Comparison of ENCODE assay signal across 8 cellular contexts in genomic region chrX:130916636-130917422, GRCh38. TPM values are rescaled to one million over a fixed set of nuclear protein-coding genes. Genes with fewer than 3 reads are reported as not detected.
DNase-seq lines count a peak whose midpoint lies in the region; TF ChIP-seq lines count a peak whose summit lies in the region.

No MANE protein-coding gene starts in this region.

- DNase-seq in ACHN: peak; percentile 21
- DNase-seq in GM12864 (ENCODE audit: low read depth): peak; percentile 8
- DNase-seq in HT1080 (ENCODE audit: low read depth): peak; percentile 4
- DNase-seq in RPMI8226: peak; percentile 50
- peak in 30 of 58 donors; percentile 0 to 38 (median 4) for DNase-seq in anterior cingulate cortex (lab: John Stamatoyannopoulos, UW)
- DNase-seq in iPS-NIHi7 (ENCODE audit: extremely low spot score): peak; percentile 75
- DNase-seq in stimulated activated CD4-positive, alpha-beta T cell treated with anti-CD3 and anti-CD28 coated beads, Interleukin-1b, Interleukin-23, amount 100 ng/mL, for 24 hours (ENCODE audit: low read depth in 4 of 4, low spot score in 1 of 4): peak; percentile 2 to 6 (median 2)
- no peak for DNase-seq in GF-D8 (lab: John Stamatoyannopoulos, UW)

- TF ChIP-seq CTCF in GM12864 (IDR thresholded peaks at IDR 0.05; ENCODE audit: low read depth, low read length, missing control alignments): peak; percentile 50

- no peak overlapping the region for H3K4me3 ChIP-seq in GM12864 (ENCODE audit: low read depth, low read length)

- in situ Hi-C loops in ACHN (cut with HindIII; ENCODE audit: low pct_ligation_motif_present, low pct_unique_long_range_greater_than_20kb, low sequenced_read_pairs): loop anchor here (25.0 kb wide), 1 partner anchor 355 kb away; no protein-coding TSS in a partner anchor

RNA-seq across cellular contexts. Expression of gene ENOX2, which starts 13.8 kb away (rescaled TPM):
- 13.5 and 14.1 TPM in 2 replicates for total RNA-seq in HT1080 (2014; rRNA removed; shearing (Covaris generic))
- polyA plus RNA-seq in HT1080 (2015; cell fraction: cytosol; rRNA removed): 16.6 and 17.5 TPM in 2 replicates
- 9.5 and 11.9 TPM in 2 replicates for polyA plus RNA-seq in HT1080 (2015; cell fraction: nucleus; rRNA removed)
